10 cellular contexts compared by ENCODE assay signal in genomic region chr6:160005861-160006540, GRCh38. TPM values are rescaled to one million over a fixed set of nuclear protein-coding genes. Genes with fewer than 3 reads are reported as not detected.
A peak's percentile ranks its signal among the peaks of the same experiment; 100 is the strongest.
DNase-seq lines count a peak whose midpoint lies in the region; ATAC-seq and TF ChIP-seq lines count a peak whose summit lies in the region.
"Had no signal": no experiment of that assay in that cellular context is flagged by ENCODE, and none has a peak within 500 bp of the region (broad histone marks: within the 10 kb centered on the region; RNA-seq: fewer than 3 reads in every experiment).

No MANE protein-coding gene starts in this region.

- H3F3A ChIP-seq in GM23338 (replicated peaks; ENCODE audit: low read depth) (no peaks in the 10 kb centered on the region), PC-3 (ENCODE audit: low read length, unreplicated experiment) (no peaks in the 10 kb centered on the region)

- H2AFZ ChIP-seq in GM23338 (no peak overlapping the region), PC-3 (ENCODE audit: low read length) (no peak overlapping the region)

- no TSS peak for BruUV-seq in PC-3 (replicated peaks; lab: Mats Ljungman, UMichigan)

- POLR2A ChIA-PET in PC-3 (lab: Charles Lee; ENCODE audit: unreplicated experiment): interaction anchor here (0.6 kb wide), 1 partner anchor 107 kb away, joined by 19 read pairs; no protein-coding TSS in a partner anchor

- in situ Hi-C loops in astrocyte of the spinal cord (cut with HindIII; ENCODE audit: low sequenced_read_pairs): no loop called here

- no peaks in the 10 kb centered on the region for H3K36me3 ChIP-seq in GM23338 (ENCODE audit: insufficient read depth)
- peaks cover 5% of the 10 kb centered on the region for H3K36me3 ChIP-seq in PC-3 (ENCODE audit: low read depth, low read length)

- H3K4me2 ChIP-seq in GM23338: peak overlapping the region; percentile 72
- H3K4me2 ChIP-seq in PC-3 (ENCODE audit: low read length): no peak overlapping the region

- H3K9me3 ChIP-seq in PC-3 (ENCODE audit: low read length): no peaks in the 10 kb centered on the region

- H3K79me2 ChIP-seq in GM23338 (replicated peaks; ENCODE audit: insufficient read depth) (peaks cover 72% of the 10 kb centered on the region), PC-3 (ENCODE audit: low read length) (peaks cover 62% of the 10 kb centered on the region)

- H3K4me3 ChIP-seq in GM23338 (peak overlapping the region; percentile 46), astrocyte of the spinal cord (ENCODE audit: low read depth, low read length) (no peak overlapping the region), skeletal muscle cell (ENCODE audit: low read depth, low read length) (peak overlapping the region; percentile 18), PC-3 (ENCODE audit: low read length) (no peak overlapping the region)

- TF ChIP-seq CTCF in GM23338 (conservative IDR thresholded peaks at IDR 0.05; ENCODE audit: low read depth in 2 of 2) (no peak), astrocyte of the spinal cord (IDR thresholded peaks at IDR 0.05; ENCODE audit: low read depth, low read length) (no peak), PC-3 (conservative IDR thresholded peaks at IDR 0.05; ENCODE audit: low read depth, low read length) (no peak)

- peaks cover 8% of the 10 kb centered on the region for H3K27me3 Mint-ChIP-seq in GM23338 (ENCODE audit: insufficient read depth, low read depth, poor library complexity)
- no peaks in the 10 kb centered on the region for H3K27me3 Mint-ChIP-seq in activated T-helper 17 cell treated with anti-CD3 and anti-CD28 coated beads, Interleukin-2, amount 50 U/mL, for 72 hours

- H4K20me1 ChIP-seq in GM23338 (replicated peaks; ENCODE audit: insufficient read depth) (peaks cover 36% of the 10 kb centered on the region), PC-3 (ENCODE audit: low read length) (peaks cover 10% of the 10 kb centered on the region; the same call in 1 of the 2 replicates)

- no peaks in the 10 kb centered on the region for H3K9me3 Mint-ChIP-seq in GM23338
- H3K9me3 Mint-ChIP-seq in activated T-helper 17 cell treated with anti-CD3 and anti-CD28 coated beads, Interleukin-2, amount 50 U/mL, for 72 hours: no peaks in the 10 kb centered on the region

- peak; percentile 79 for ATAC-seq in GM23338
- no peak for ATAC-seq in HG02798 (IDR thresholded peaks at IDR 0.05; ENCODE audit: poor library complexity, unreplicated experiment)
- ATAC-seq in PC-3: no peak
- no peak for ATAC-seq in activated T-helper 17 cell treated with anti-CD3 and anti-CD28 coated beads, Interleukin-2, amount 50 U/mL, for 72 hours (replicated peaks)

- no peak overlapping the region for H3K9ac ChIP-seq in PC-3 (ENCODE audit: low read length)

- H3K9me2 ChIP-seq in GM23338 (ENCODE audit: insufficient read depth) (no peaks in the 10 kb centered on the region), PC-3 (replicated peaks; ENCODE audit: low read length) (no peaks in the 10 kb centered on the region)

- CTCF ChIA-PET in PC-3 (lab: Charles Lee): interaction anchor here (0.7 kb wide), 1 partner anchor 20 kb away, joined by 3 read pairs; no protein-coding TSS in a partner anchor

- H3K27ac Mint-ChIP-seq in GM23338: no peak overlapping the region
- no peak overlapping the region for H3K27ac Mint-ChIP-seq in activated T-helper 17 cell treated with anti-CD3 and anti-CD28 coated beads, Interleukin-2, amount 50 U/mL, for 72 hours

- H3K4me1 ChIP-seq in GM23338 (ENCODE audit: insufficient read depth) (no peaks in the 10 kb centered on the region), PC-3 (ENCODE audit: insufficient read depth, low read length) (no peaks in the 10 kb centered on the region)

- H3K4me1 Mint-ChIP-seq in GM23338: peaks cover 29% of the 10 kb centered on the region
- H3K4me1 Mint-ChIP-seq in activated T-helper 17 cell treated with anti-CD3 and anti-CD28 coated beads, Interleukin-2, amount 50 U/mL, for 72 hours: peaks cover 27% of the 10 kb centered on the region

- H3K27ac ChIP-seq in GM23338 (ENCODE audit: low read depth) (no peak overlapping the region), PC-3 (ENCODE audit: low read length) (no peak overlapping the region)

- H3K27me3 ChIP-seq in GM23338 (ENCODE audit: insufficient read depth) (no peaks in the 10 kb centered on the region), PC-3 (ENCODE audit: low read length) (no peaks in the 10 kb centered on the region)

- peak overlapping the region; percentile 63 for H3K4me3 Mint-ChIP-seq in GM23338
- no peak overlapping the region for H3K4me3 Mint-ChIP-seq in activated T-helper 17 cell treated with anti-CD3 and anti-CD28 coated beads, Interleukin-2, amount 50 U/mL, for 72 hours

- peaks cover 14% of the 10 kb centered on the region for H3K36me3 Mint-ChIP-seq in GM23338 (ENCODE audit: low read depth)
- peaks cover 52% of the 10 kb centered on the region for H3K36me3 Mint-ChIP-seq in activated T-helper 17 cell treated with anti-CD3 and anti-CD28 coated beads, Interleukin-2, amount 50 U/mL, for 72 hours (ENCODE audit: low read depth)

- peak; percentile 46 for DNase-seq in GM23338 (ENCODE audit: low spot score)
- peak; percentile 52 for DNase-seq in astrocyte of the spinal cord (ENCODE audit: low read depth, low spot score)
- peak; percentile 37 for DNase-seq in hepatic stellate cell (ENCODE audit: low spot score)
- peak; percentile 37 for DNase-seq in skeletal muscle cell (ENCODE audit: low read depth)
- no peak for DNase-seq in PC-3
- no peak for DNase-seq in KG1 (lab: John Stamatoyannopoulos, UW)
- DNase-seq: NK-92 treated with Interleukin-12 subunit alpha and Interleukin-12 subunit beta, amount 100 ng/mL, for 24 hours; occipital lobe had no signal

- intact Hi-C loops in PC-3 (cut with micrococcal nuclease): no loop called here

TF ChIP-seq in GM23338, 12 proteins besides CTCF, POLR2A, EP300 and RAD21:
- TF ChIP-seq POLR2AphosphoS5 (IDR thresholded peaks at IDR 0.05; ENCODE audit: low read depth): no peak
- TF ChIP-seq STAT1 (IDR thresholded peaks at IDR 0.05; ENCODE audit: unreplicated experiment): no peak
- peak; percentile 85 for TF ChIP-seq REST (IDR thresholded peaks at IDR 0.05; ENCODE audit: unreplicated experiment)
TF ChIP-seq in GM23338: peak in this region for 1.

RNA-seq across cellular contexts. Expression of gene IGF2R, which starts 37.1 kb away (rescaled TPM):
- 76.4 and 80.4 TPM in 2 replicates for total RNA-seq in GM23338 (2014; rRNA removed; shearing (Covaris generic))
- 11.7 and 12.5 TPM in 2 replicates for polyA plus RNA-seq in GM23338 (2016; fragmentation: Nextera tagmentation; extraction: Ambion mirVana)
- total RNA-seq in PC-3 (2014; rRNA removed): 31.5 and 37.2 TPM in 2 replicates
- 10 to 100 TPM; 68.2 to 82.2 TPM for total RNA-seq in activated T-helper 17 cell treated with anti-CD3 and anti-CD28 coated beads, Interleukin-2, amount 50 U/mL, for 72 hours

Comparison
In these comparisons a context has a peak if more than half of its experiments do, and no peak if none do; other contexts are left out.
1. DNase-seq: peak in GM23338 (single experiment), astrocyte of the spinal cord (single experiment), hepatic stellate cell (single experiment) and skeletal muscle cell (single experiment); none in PC-3 (single experiment) and KG1 (single experiment).
2. H3K4me3 ChIP-seq: peak in GM23338 (single experiment) and skeletal muscle cell (single experiment); none in astrocyte of the spinal cord (single experiment) and PC-3 (single experiment).